In the genomic region with DNA sequence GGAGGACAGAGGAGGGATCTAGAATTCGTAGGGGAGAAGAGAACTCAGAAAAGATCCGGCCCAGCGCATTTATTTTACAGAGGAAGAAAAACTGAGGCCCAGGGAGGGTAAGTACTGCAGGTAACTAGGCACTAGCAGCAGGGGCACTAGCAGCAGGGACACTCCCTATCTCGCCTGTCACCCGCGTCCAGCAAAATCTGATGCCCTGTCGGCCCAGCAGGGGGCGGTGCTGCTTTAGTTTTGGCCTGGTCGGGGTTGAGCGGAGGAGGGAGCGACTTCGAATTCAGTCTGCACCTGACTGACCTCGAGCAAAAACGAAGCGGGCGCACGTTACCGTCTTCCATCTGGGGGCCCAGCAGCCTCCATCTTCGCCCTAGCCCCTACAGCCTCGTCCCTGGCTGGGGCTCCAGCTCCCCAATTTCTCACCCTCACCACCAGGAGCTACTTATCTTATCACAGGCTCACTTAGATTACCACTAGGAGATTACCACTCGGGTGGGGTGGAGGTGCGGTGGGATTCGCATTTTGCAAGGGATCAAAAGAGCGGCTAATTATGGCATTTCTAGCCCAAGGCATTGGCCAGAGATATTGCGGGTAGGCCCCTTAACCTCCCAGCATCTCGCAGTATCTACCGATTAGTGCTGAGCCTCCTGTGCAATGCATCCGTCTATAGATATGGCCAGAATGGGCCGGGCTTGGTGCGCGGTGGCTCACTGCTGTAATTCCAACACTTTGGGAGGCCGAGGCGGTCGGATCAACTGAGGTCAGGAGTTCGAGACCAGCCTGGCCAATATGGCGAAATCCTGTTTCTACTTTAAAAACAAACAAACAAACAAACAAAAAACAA, we compare ENCODE assay signal across 1 cellular context.
TF ChIP-seq lines count a peak whose summit lies in the region.

No MANE protein-coding gene starts in this region.

TF ChIP-seq in K562, 482 proteins besides CTCF, POLR2A, EP300 and RAD21 (continued from another document and continues in another):
- TF ChIP-seq, protein P1, sequence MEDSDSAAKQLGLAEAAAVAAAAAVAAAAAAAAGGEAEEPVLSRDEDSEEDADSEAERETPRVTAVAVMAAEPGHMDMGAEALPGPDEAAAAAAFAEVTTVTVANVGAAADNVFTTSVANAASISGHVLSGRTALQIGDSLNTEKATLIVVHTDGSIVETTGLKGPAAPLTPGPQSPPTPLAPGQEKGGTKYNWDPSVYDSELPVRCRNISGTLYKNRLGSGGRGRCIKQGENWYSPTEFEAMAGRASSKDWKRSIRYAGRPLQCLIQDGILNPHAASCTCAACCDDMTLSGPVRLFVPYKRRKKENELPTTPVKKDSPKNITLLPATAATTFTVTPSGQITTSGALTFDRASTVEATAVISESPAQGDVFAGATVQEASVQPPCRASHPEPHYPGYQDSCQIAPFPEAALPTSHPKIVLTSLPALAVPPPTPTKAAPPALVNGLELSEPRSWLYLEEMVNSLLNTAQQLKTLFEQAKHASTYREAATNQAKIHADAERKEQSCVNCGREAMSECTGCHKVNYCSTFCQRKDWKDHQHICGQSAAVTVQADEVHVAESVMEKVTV (CRISPR knock-in tag; IDR thresholded peaks at IDR 0.05) = peak; percentile 73
- TF ChIP-seq KLF1 (tag; IDR thresholded peaks at IDR 0.05) (no peak), ETV5 (CRISPR knock-in tag; IDR thresholded peaks at IDR 0.05; ENCODE audit: low read depth) (no peak), ZNF436 (CRISPR knock-in tag; IDR thresholded peaks at IDR 0.05) (no peak), ZNF696 (CRISPR knock-in tag; conservative IDR thresholded peaks at IDR 0.05) (no peak), ZNF121 (CRISPR knock-in tag; conservative IDR thresholded peaks at IDR 0.05) (no peak), ETV6 (IDR thresholded peaks at IDR 0.05; ENCODE audit: borderline replicate concordance in 1 of 2, low read depth in 2 of 2, low read length in 1 of 2) (no peak), ETV6 (CRISPR knock-in tag; IDR thresholded peaks at IDR 0.05; ENCODE audit: borderline replicate concordance) (no peak), ETV1 (tag; conservative IDR thresholded peaks at IDR 0.05; ENCODE audit: low read depth) (no peak), CEBPB (tag; IDR thresholded peaks at IDR 0.05) (0 out of 2 replicates have a peak, but pooled peaks have one; percentile 38), KLF16 (IDR thresholded peaks at IDR 0.05) (0 out of 2 replicates have a peak, but pooled peaks have one; percentile 24), SPI1 (IDR thresholded peaks at IDR 0.05; ENCODE audit: borderline replicate concordance, low read depth, low read length) (no peak), CHCHD3 (CRISPR knock-in tag; IDR thresholded peaks at IDR 0.05) (no peak), ZNF316 (IDR thresholded peaks at IDR 0.05) (no peak), ZNF143 (CRISPR knock-in tag; IDR thresholded peaks at IDR 0.05) (no peak), MBD2 (IDR thresholded peaks at IDR 0.05; ENCODE audit: borderline replicate concordance, low read depth) (no peak), JUND (IDR thresholded peaks at IDR 0.05; ENCODE audit: borderline replicate concordance, low read depth, low read length) (peak; percentile 46; the same call in 1 of the 2 replicates), JUND (tag; IDR thresholded peaks at IDR 0.05; ENCODE audit: borderline replicate concordance, low read depth, low read length) (no peak), LEF1 (IDR thresholded peaks at IDR 0.05) (no peak)
- TF ChIP-seq, protein P2, sequence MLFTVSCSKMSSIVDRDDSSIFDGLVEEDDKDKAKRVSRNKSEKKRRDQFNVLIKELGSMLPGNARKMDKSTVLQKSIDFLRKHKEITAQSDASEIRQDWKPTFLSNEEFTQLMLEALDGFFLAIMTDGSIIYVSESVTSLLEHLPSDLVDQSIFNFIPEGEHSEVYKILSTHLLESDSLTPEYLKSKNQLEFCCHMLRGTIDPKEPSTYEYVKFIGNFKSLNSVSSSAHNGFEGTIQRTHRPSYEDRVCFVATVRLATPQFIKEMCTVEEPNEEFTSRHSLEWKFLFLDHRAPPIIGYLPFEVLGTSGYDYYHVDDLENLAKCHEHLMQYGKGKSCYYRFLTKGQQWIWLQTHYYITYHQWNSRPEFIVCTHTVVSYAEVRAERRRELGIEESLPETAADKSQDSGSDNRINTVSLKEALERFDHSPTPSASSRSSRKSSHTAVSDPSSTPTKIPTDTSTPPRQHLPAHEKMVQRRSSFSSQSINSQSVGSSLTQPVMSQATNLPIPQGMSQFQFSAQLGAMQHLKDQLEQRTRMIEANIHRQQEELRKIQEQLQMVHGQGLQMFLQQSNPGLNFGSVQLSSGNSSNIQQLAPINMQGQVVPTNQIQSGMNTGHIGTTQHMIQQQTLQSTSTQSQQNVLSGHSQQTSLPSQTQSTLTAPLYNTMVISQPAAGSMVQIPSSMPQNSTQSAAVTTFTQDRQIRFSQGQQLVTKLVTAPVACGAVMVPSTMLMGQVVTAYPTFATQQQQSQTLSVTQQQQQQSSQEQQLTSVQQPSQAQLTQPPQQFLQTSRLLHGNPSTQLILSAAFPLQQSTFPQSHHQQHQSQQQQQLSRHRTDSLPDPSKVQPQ (CRISPR knock-in tag; IDR thresholded peaks at IDR 0.05; ENCODE audit: borderline replicate concordance) = no peak
- TF ChIP-seq, protein P3, sequence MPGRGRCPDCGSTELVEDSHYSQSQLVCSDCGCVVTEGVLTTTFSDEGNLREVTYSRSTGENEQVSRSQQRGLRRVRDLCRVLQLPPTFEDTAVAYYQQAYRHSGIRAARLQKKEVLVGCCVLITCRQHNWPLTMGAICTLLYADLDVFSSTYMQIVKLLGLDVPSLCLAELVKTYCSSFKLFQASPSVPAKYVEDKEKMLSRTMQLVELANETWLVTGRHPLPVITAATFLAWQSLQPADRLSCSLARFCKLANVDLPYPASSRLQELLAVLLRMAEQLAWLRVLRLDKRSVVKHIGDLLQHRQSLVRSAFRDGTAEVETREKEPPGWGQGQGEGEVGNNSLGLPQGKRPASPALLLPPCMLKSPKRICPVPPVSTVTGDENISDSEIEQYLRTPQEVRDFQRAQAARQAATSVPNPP (IDR thresholded peaks at IDR 0.05; ENCODE audit: borderline replicate concordance, insufficient read depth, insufficient read length) = no peak
- TF ChIP-seq, protein P4, sequence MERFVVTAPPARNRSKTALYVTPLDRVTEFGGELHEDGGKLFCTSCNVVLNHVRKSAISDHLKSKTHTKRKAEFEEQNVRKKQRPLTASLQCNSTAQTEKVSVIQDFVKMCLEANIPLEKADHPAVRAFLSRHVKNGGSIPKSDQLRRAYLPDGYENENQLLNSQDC (CRISPR knock-in tag; IDR thresholded peaks at IDR 0.05) = no peak
- TF ChIP-seq, protein P5, sequence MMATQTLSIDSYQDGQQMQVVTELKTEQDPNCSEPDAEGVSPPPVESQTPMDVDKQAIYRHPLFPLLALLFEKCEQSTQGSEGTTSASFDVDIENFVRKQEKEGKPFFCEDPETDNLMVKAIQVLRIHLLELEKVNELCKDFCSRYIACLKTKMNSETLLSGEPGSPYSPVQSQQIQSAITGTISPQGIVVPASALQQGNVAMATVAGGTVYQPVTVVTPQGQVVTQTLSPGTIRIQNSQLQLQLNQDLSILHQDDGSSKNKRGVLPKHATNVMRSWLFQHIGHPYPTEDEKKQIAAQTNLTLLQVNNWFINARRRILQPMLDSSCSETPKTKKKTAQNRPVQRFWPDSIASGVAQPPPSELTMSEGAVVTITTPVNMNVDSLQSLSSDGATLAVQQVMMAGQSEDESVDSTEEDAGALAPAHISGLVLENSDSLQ (IDR thresholded peaks at IDR 0.05) = peak; percentile 53; the same call in 1 of the 2 replicates
- TF ChIP-seq, protein P6, sequence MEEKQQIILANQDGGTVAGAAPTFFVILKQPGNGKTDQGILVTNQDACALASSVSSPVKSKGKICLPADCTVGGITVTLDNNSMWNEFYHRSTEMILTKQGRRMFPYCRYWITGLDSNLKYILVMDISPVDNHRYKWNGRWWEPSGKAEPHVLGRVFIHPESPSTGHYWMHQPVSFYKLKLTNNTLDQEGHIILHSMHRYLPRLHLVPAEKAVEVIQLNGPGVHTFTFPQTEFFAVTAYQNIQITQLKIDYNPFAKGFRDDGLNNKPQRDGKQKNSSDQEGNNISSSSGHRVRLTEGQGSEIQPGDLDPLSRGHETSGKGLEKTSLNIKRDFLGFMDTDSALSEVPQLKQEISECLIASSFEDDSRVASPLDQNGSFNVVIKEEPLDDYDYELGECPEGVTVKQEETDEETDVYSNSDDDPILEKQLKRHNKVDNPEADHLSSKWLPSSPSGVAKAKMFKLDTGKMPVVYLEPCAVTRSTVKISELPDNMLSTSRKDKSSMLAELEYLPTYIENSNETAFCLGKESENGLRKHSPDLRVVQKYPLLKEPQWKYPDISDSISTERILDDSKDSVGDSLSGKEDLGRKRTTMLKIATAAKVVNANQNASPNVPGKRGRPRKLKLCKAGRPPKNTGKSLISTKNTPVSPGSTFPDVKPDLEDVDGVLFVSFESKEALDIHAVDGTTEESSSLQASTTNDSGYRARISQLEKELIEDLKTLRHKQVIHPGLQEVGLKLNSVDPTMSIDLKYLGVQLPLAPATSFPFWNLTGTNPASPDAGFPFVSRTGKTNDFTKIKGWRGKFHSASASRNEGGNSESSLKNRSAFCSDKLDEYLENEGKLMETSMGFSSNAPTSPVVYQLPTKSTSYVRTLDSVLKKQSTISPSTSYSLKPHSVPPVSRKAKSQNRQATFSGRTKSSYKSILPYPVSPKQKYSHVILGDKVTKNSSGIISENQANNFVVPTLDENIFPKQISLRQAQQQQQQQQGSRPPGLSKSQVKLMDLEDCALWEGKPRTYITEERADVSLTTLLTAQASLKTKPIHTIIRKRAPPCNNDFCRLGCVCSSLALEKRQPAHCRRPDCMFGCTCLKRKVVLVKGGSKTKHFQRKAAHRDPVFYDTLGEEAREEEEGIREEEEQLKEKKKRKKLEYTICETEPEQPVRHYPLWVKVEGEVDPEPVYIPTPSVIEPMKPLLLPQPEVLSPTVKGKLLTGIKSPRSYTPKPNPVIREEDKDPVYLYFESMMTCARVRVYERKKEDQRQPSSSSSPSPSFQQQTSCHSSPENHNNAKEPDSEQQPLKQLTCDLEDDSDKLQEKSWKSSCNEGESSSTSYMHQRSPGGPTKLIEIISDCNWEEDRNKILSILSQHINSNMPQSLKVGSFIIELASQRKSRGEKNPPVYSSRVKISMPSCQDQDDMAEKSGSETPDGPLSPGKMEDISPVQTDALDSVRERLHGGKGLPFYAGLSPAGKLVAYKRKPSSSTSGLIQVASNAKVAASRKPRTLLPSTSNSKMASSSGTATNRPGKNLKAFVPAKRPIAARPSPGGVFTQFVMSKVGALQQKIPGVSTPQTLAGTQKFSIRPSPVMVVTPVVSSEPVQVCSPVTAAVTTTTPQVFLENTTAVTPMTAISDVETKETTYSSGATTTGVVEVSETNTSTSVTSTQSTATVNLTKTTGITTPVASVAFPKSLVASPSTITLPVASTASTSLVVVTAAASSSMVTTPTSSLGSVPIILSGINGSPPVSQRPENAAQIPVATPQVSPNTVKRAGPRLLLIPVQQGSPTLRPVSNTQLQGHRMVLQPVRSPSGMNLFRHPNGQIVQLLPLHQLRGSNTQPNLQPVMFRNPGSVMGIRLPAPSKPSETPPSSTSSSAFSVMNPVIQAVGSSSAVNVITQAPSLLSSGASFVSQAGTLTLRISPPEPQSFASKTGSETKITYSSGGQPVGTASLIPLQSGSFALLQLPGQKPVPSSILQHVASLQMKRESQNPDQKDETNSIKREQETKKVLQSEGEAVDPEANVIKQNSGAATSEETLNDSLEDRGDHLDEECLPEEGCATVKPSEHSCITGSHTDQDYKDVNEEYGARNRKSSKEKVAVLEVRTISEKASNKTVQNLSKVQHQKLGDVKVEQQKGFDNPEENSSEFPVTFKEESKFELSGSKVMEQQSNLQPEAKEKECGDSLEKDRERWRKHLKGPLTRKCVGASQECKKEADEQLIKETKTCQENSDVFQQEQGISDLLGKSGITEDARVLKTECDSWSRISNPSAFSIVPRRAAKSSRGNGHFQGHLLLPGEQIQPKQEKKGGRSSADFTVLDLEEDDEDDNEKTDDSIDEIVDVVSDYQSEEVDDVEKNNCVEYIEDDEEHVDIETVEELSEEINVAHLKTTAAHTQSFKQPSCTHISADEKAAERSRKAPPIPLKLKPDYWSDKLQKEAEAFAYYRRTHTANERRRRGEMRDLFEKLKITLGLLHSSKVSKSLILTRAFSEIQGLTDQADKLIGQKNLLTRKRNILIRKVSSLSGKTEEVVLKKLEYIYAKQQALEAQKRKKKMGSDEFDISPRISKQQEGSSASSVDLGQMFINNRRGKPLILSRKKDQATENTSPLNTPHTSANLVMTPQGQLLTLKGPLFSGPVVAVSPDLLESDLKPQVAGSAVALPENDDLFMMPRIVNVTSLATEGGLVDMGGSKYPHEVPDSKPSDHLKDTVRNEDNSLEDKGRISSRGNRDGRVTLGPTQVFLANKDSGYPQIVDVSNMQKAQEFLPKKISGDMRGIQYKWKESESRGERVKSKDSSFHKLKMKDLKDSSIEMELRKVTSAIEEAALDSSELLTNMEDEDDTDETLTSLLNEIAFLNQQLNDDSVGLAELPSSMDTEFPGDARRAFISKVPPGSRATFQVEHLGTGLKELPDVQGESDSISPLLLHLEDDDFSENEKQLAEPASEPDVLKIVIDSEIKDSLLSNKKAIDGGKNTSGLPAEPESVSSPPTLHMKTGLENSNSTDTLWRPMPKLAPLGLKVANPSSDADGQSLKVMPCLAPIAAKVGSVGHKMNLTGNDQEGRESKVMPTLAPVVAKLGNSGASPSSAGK (IDR thresholded peaks at IDR 0.05) = peak; percentile 83
- TF ChIP-seq, protein P7, sequence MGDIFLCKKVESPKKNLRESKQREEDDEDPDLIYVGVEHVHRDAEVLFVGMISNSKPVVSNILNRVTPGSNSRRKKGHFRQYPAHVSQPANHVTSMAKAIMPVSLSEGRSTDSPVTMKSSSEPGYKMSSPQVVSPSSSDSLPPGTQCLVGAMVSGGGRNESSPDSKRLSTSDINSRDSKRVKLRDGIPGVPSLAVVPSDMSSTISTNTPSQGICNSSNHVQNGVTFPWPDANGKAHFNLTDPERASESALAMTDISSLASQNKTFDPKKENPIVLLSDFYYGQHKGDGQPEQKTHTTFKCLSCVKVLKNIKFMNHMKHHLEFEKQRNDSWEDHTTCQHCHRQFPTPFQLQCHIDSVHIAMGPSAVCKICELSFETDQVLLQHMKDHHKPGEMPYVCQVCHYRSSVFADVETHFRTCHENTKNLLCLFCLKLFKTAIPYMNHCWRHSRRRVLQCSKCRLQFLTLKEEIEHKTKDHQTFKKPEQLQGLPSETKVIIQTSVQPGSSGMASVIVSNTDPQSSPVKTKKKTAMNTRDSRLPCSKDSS (IDR thresholded peaks at IDR 0.05; ENCODE audit: low read depth, partially characterized antibody) = no peak
- TF ChIP-seq, protein P8, sequence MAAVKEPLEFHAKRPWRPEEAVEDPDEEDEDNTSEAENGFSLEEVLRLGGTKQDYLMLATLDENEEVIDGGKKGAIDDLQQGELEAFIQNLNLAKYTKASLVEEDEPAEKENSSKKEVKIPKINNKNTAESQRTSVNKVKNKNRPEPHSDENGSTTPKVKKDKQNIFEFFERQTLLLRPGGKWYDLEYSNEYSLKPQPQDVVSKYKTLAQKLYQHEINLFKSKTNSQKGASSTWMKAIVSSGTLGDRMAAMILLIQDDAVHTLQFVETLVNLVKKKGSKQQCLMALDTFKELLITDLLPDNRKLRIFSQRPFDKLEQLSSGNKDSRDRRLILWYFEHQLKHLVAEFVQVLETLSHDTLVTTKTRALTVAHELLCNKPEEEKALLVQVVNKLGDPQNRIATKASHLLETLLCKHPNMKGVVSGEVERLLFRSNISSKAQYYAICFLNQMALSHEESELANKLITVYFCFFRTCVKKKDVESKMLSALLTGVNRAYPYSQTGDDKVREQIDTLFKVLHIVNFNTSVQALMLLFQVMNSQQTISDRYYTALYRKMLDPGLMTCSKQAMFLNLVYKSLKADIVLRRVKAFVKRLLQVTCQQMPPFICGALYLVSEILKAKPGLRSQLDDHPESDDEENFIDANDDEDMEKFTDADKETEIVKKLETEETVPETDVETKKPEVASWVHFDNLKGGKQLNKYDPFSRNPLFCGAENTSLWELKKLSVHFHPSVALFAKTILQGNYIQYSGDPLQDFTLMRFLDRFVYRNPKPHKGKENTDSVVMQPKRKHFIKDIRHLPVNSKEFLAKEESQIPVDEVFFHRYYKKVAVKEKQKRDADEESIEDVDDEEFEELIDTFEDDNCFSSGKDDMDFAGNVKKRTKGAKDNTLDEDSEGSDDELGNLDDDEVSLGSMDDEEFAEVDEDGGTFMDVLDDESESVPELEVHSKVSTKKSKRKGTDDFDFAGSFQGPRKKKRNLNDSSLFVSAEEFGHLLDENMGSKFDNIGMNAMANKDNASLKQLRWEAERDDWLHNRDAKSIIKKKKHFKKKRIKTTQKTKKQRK (IDR thresholded peaks at IDR 0.05; ENCODE audit: borderline replicate concordance, low read depth, low read length) = no peak
